In genomic region chr1:180170569-180170968, GRCh38 we compare ENCODE assay signal across 1 cellular context.
A peak's percentile ranks its signal among the peaks of the same experiment; 100 is the strongest.
TF ChIP-seq lines count a peak whose summit lies in the region.

No MANE protein-coding gene starts in this region.

TF ChIP-seq in HepG2, 621 proteins besides CTCF, POLR2A, EP300 and RAD21:
- no peak for TF ChIP-seq IRF2 (CRISPR knock-in tag; IDR thresholded peaks at IDR 0.05)
- TF ChIP-seq SKI (IDR thresholded peaks at IDR 0.05; ENCODE audit: partially characterized antibody): peak; percentile 19
- TF ChIP-seq RARA (CRISPR knock-in tag; IDR thresholded peaks at IDR 0.05): peak; percentile 58
TF ChIP-seq in HepG2: peak in this region for 2.
